In genomic region chr10:71692598-71693307, GRCh38 we compare ENCODE assay signal across 1 cellular context.
TF ChIP-seq lines count a peak whose summit lies in the region.

No MANE protein-coding gene starts in this region.

TF ChIP-seq in K562, 482 proteins besides CTCF, POLR2A, EP300 and RAD21:
- TF ChIP-seq SMARCA5 (IDR thresholded peaks at IDR 0.05) (peak; percentile 87), ELF4 (CRISPR knock-in tag; IDR thresholded peaks at IDR 0.05) (no peak), ZNF224 (CRISPR knock-in tag; IDR thresholded peaks at IDR 0.05) (no peak), GABPB1 (CRISPR knock-in tag; IDR thresholded peaks at IDR 0.05) (no peak), ZNF143 (CRISPR knock-in tag; IDR thresholded peaks at IDR 0.05) (0 out of 2 replicates have a peak, but pooled peaks have one; percentile 34), SAP30 (IDR thresholded peaks at IDR 0.05; ENCODE audit: borderline replicate concordance, insufficient read depth, low read depth, low read length, poor library complexity, severe bottlenecking) (no peak), ZNF408 (CRISPR knock-in tag; IDR thresholded peaks at IDR 0.05; ENCODE audit: low read depth) (no peak), MBD1 (CRISPR knock-in tag; IDR thresholded peaks at IDR 0.05) (no peak), ZNF551 (CRISPR knock-in tag; IDR thresholded peaks at IDR 0.05) (no peak), HDAC6 (IDR thresholded peaks at IDR 0.05; ENCODE audit: low read depth, low read length) (no peak), ZNF23 (CRISPR knock-in tag; IDR thresholded peaks at IDR 0.05) (no peak), ZNF274 (IDR thresholded peaks at IDR 0.05; ENCODE audit: borderline replicate concordance, low read depth, low read length) (no peak), POLR2B (IDR thresholded peaks at IDR 0.05; ENCODE audit: low read depth, partially characterized antibody) (no peak), CBX1 (IDR thresholded peaks at IDR 0.05; ENCODE audit: low read depth) (peak; percentile 68; the same call in 1 of the 2 replicates), CEBPG (CRISPR knock-in tag; IDR thresholded peaks at IDR 0.05) (peak; percentile 66; the same call in 1 of the 2 replicates), CEBPG (tag; conservative IDR thresholded peaks at IDR 0.05 in 1 of 2, IDR thresholded peaks at IDR 0.05 in 1 of 2) (peak in 1 of 2 experiments; percentile 37; a peak in 1 of 4 replicates), RBM25 (IDR thresholded peaks at IDR 0.05; ENCODE audit: low read depth, low read length, severe bottlenecking) (peak; percentile 87), ZNF24 (IDR thresholded peaks at IDR 0.05) (no peak), FOSL1 (tag; conservative IDR thresholded peaks at IDR 0.05) (no peak), KLF10 (CRISPR knock-in tag; IDR thresholded peaks at IDR 0.05) (no peak), BCOR (IDR thresholded peaks at IDR 0.05) (peak; percentile 94), CBX3 (IDR thresholded peaks at IDR 0.05; ENCODE audit: borderline replicate concordance in 1 of 2, low read length in 2 of 2) (peak in 1 of 2 experiments; percentile 23; a peak in 1 of 3 replicates), ZNF121 (CRISPR knock-in tag; conservative IDR thresholded peaks at IDR 0.05) (no peak), FOXP1 (CRISPR knock-in tag; IDR thresholded peaks at IDR 0.05) (0 out of 2 replicates have a peak, but pooled peaks have one; percentile 35), KDM1A (IDR thresholded peaks at IDR 0.05) (peak; percentile 41 to 79; a peak in 3 of 4 replicates), ASH1L (IDR thresholded peaks at IDR 0.05; ENCODE audit: borderline replicate concordance, low read depth, partially characterized antibody) (no peak), HDAC2 (IDR thresholded peaks at IDR 0.05) (peak; percentile 64), NCOA1 (IDR thresholded peaks at IDR 0.05; ENCODE audit: low read depth) (no peak), L3MBTL2 (IDR thresholded peaks at IDR 0.05) (peak; percentile 46), ZFP36 (IDR thresholded peaks at IDR 0.05; ENCODE audit: low read depth, low read length, partially characterized antibody) (peak; percentile 77), ZFPM2 (CRISPR knock-in tag; IDR thresholded peaks at IDR 0.05) (no peak), ZBTB26 (CRISPR knock-in tag; IDR thresholded peaks at IDR 0.05) (no peak), ZNF311 (CRISPR knock-in tag; IDR thresholded peaks at IDR 0.05) (no peak), ZNF197 (CRISPR knock-in tag; IDR thresholded peaks at IDR 0.05; ENCODE audit: low read depth) (no peak), HMG20B (CRISPR knock-in tag; IDR thresholded peaks at IDR 0.05) (no peak), NKRF (IDR thresholded peaks at IDR 0.05; ENCODE audit: borderline replicate concordance) (no peak), MAX (CRISPR knock-in tag; IDR thresholded peaks at IDR 0.05) (no peak), ATF3 (IDR thresholded peaks at IDR 0.05) (peak; percentile 22; the same call in 1 of the 2 replicates), ATF3 (CRISPR knock-in tag; conservative IDR thresholded peaks at IDR 0.05) (no peak), DDX20 (tag; IDR thresholded peaks at IDR 0.05; ENCODE audit: low read depth) (no peak), WHSC1 (IDR thresholded peaks at IDR 0.05; ENCODE audit: low read length) (no peak), ARID4B (CRISPR knock-in tag; IDR thresholded peaks at IDR 0.05) (0 out of 2 replicates have a peak, but pooled peaks have one; percentile 17), MYC (IDR thresholded peaks at IDR 0.05; ENCODE audit: low read depth, low read length) (peak; percentile 85), MYC (CRISPR knock-in tag; IDR thresholded peaks at IDR 0.05; ENCODE audit: borderline replicate concordance, low read depth) (0 out of 2 replicates have a peak, but pooled peaks have one; percentile 35), TEAD1 (CRISPR knock-in tag; IDR thresholded peaks at IDR 0.05) (peak in 1 of 2 experiments; percentile 14; a peak in 1 of 4 replicates), IRF9 (tag; IDR thresholded peaks at IDR 0.05) (no peak), ADNP (tag; IDR thresholded peaks at IDR 0.05) (peak; percentile 71), RBM17 (IDR thresholded peaks at IDR 0.05; ENCODE audit: borderline replicate concordance, low read depth, low read length) (no peak), VEZF1 (CRISPR knock-in tag; IDR thresholded peaks at IDR 0.05) (no peak), PTBP1 (IDR thresholded peaks at IDR 0.05; ENCODE audit: low read depth, low read length) (0 out of 2 replicates have a peak, but pooled peaks have one; percentile 33), ELF1 (tag; IDR thresholded peaks at IDR 0.05) (no peak)
